23 cellular contexts compared by ENCODE assay signal in the genomic region with DNA sequence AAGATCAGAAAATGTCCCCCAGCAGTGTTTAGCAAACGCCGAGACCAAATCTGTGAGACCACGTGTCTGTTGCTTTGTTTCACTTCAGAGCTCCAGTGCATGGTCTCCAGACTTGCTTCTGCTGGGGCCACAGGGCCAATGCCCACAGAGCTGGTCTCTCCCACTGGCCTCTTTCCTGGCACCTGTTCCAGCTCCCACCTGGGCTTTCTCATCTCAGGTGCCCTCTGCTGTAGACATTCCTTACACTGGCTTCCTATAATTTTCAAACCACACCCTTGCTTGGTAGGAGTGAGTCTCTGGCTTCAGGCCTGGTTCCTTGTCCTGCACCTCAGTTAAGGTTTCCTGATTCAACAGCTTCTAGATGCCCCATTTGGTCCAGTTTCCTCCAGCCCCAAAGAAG.
"Had no signal": no experiment of that assay in that cellular context is flagged by ENCODE, and none has a peak within 500 bp of the region (broad histone marks: within the 10 kb centered on the region; RNA-seq: fewer than 3 reads in every experiment).

No MANE protein-coding gene starts in this region.

- H3K27ac ChIP-seq: RWPE1 had no signal

- ATAC-seq: HepG2, Panc1 had no signal

- H3K4me3 ChIP-seq: MG63 had no signal

- DNase-seq: IMR-90, Karpas-422, KG1, MG63, NCI-H1092, NCI-H1105 treated with DMSO at 0.1 percent for 48 hours, NCI-H1417 treated with DMSO at 0.1 percent for 48 hours, NCI-H146, NCI-H1694 treated with DMSO at 0.1 percent for 48 hours, NCI-H1930, NCI-H2081, NCI-H2171 treated with DMSO at 0.1 percent for 48 hours, NCI-H345, NCI-H446 treated with DMSO at 0.1 percent for 48 hours, NCI-H510A treated with DMSO at 0.1 percent for 48 hours, NCI-H526, NCI-H82, SHP77, SK-N-SH, SW 1271 had no signal
